Comparison of ENCODE assay signal across 10 cellular contexts in genomic region chr2:151878655-151879563, GRCh38. TPM values are rescaled to one million over a fixed set of nuclear protein-coding genes. Genes with fewer than 3 reads are reported as not detected.
DNase-seq lines count a peak whose midpoint lies in the region; FAIRE-seq and TF ChIP-seq lines count a peak whose summit lies in the region.
"Had no signal": no experiment of that assay in that cellular context is flagged by ENCODE, and none has a peak within 500 bp of the region (broad histone marks: within the 10 kb centered on the region; RNA-seq: fewer than 3 reads in every experiment).

No MANE protein-coding gene starts in this region.

- H3K79me2 ChIP-seq in mesendoderm (ENCODE audit: control insufficient read depth, insufficient read depth, low read length), result no peaks in the 10 kb centered on the region

- H3K79me1 ChIP-seq in mesendoderm (ENCODE audit: low read length), result no peaks in the 10 kb centered on the region

- H2BK120ac ChIP-seq in mesendoderm (ENCODE audit: low read depth, low read length), result no peak overlapping the region

- no peak for TF ChIP-seq CTCF in astrocyte of the spinal cord (IDR thresholded peaks at IDR 0.05; ENCODE audit: low read depth, low read length)

- no peak overlapping the region for H3K56ac ChIP-seq in mesendoderm (ENCODE audit: low read length)

- WGBS in mesendoderm (ENCODE audit: extremely low coverage, insufficient coverage, low lambda C conversion rate), result no CpG with 5 or more reads among the region's 2 CpGs

- DNase-seq in GM12892 (ENCODE audit: insufficient read length) (peak; percentile 5), KBM-7 (peak; percentile 82), astrocyte of the spinal cord (ENCODE audit: low read depth, low spot score) (peak; percentile 56), mesendoderm (peak; percentile 63), NCI-H146 (lab: John Stamatoyannopoulos, UW) (no peak), NCI-H1105 (lab: John Stamatoyannopoulos, UW) (no peak), DMS79 treated with DMSO at 0.1 percent for 48 hours (lab: John Stamatoyannopoulos, UW) (no peak)
- no peak for DNase-seq in activated CD4-positive, alpha-beta T cell treated with anti-CD3 and anti-CD28 coated beads for 48 hours
- DNase-seq: activated T-cell treated with anti-CD3 and anti-CD28 coated beads, Interleukin-2, amount 50 U/mL, for 1 hour; NK-92 treated with Interleukin-12 subunit alpha and Interleukin-12 subunit beta, amount 100 ng/mL, for 24 hours had no signal

- H3K9ac ChIP-seq in mesendoderm (ENCODE audit: low read length), result no peak overlapping the region

- TF ChIP-seq POLR2A in GM12892 (IDR thresholded peaks at IDR 0.05; ENCODE audit: low read depth, low read length), result no peak

- no peaks in the 10 kb centered on the region for H3K4me1 ChIP-seq in mesendoderm (ENCODE audit: control insufficient read depth, low read depth, low read length)

- no peak overlapping the region for H4K5ac ChIP-seq in mesendoderm (ENCODE audit: low read length)

- no peak overlapping the region for H2BK5ac ChIP-seq in mesendoderm (ENCODE audit: low read length)

- in situ Hi-C loops in KBM-7 (cut with MboI; ENCODE audit: low pct_unique_long_range_greater_than_20kb, low sequenced_read_pairs) (no loop called here), astrocyte of the spinal cord (cut with HindIII; ENCODE audit: low sequenced_read_pairs) (no loop called here)

- no peak overlapping the region for H3K4ac ChIP-seq in mesendoderm (ENCODE audit: low read depth, low read length)

- no peak overlapping the region for H4K8ac ChIP-seq in mesendoderm (ENCODE audit: low read depth, low read length)

- H3K4me3 ChIP-seq in astrocyte of the spinal cord (ENCODE audit: low read depth, low read length) (no peak overlapping the region), mesendoderm (ENCODE audit: low read length) (no peak overlapping the region)

- no peak for FAIRE-seq in GM12892 (lab: Jason Lieb, UNC)

- H3K4me2 ChIP-seq in mesendoderm (ENCODE audit: low read length), result no peak overlapping the region

- no peaks in the 10 kb centered on the region for H3K36me3 ChIP-seq in mesendoderm (ENCODE audit: control insufficient read depth, insufficient read depth, low read length)

- H3K27ac ChIP-seq in mesendoderm (ENCODE audit: low read depth, low read length), result no peak overlapping the region

- H2BK15ac ChIP-seq in mesendoderm (replicated peaks; ENCODE audit: low read depth), result no peak overlapping the region

- no peaks in the 10 kb centered on the region for H3K27me3 ChIP-seq in mesendoderm (ENCODE audit: insufficient read depth, low read length, poor library complexity)

- no peak overlapping the region for H2AK5ac ChIP-seq in mesendoderm (ENCODE audit: low read length)

- H3K18ac ChIP-seq in mesendoderm (ENCODE audit: low read length), result no peak overlapping the region

- no peak overlapping the region for H3K23ac ChIP-seq in mesendoderm (ENCODE audit: low read length)

RNA-seq across cellular contexts. Expression of gene ARL5A, which starts 50.7 kb away (rescaled TPM):
- 55.2 TPM for polyA plus RNA-seq in GM12892 (2012; ENCODE audit: missing spikeins)
- polyA plus RNA-seq in mesendoderm (2013, experiment 1 of 2), result 71.4 TPM
- polyA plus RNA-seq in mesendoderm (2013, experiment 2 of 2), result 66.9 TPM

Comparison
In these comparisons a context has a peak if more than half of its experiments do, and no peak if none do; other contexts are left out.
1. DNase-seq: peak in GM12892 (single experiment), KBM-7 (single experiment), astrocyte of the spinal cord (single experiment) and mesendoderm (single experiment); none in NCI-H146 (single experiment), activated CD4-positive, alpha-beta T cell treated with anti-CD3 and anti-CD28 coated beads for 48 hours (single experiment), NCI-H1105 (single experiment) and DMS79 treated with DMSO at 0.1 percent for 48 hours (single experiment).